ENCODE assay signal across 23 cellular contexts in the genomic region with DNA sequence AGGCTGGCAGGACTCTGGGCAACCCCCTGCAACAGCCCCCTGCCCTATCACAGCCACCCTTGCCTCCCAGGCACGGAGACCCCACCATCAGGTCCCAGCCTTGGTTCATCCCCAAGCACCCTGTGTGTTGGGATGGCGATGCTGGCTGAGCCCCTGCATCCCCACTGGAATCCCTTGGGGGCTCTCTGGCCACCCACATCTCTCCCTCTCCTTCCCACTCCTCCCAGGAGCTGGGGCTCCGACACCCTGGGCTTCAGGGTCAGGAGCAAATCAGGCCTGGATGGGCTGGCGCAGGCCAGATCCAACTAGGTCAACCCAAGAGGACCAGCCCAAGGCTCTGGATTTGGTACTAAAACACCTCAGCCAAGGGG. TPM values are rescaled to one million over a fixed set of nuclear protein-coding genes. Genes with fewer than 3 reads are reported as not detected.
"Had no signal": no experiment of that assay in that cellular context is flagged by ENCODE, and none has a peak within 500 bp of the region (broad histone marks: within the 10 kb centered on the region; RNA-seq: fewer than 3 reads in every experiment).

No MANE protein-coding gene starts in this region.

- DNase-seq: Kasumi-1, MM.1S, NCI-H1092 treated with DMSO at 0.1 percent for 48 hours, NCI-H1436, NCI-H187, NCI-H2029, NCI-H2081 treated with DMSO at 0.1 percent for 48 hours, NCI-H2171 treated with DMSO at 0.1 percent for 48 hours, NCI-H345, NCI-H446 treated with DMSO at 0.1 percent for 48 hours, NCI-H524, NCI-H526 treated with DMSO at 0.1 percent for 48 hours, NCI-H774, Right ventricle myocardium superior, RPMI8226, SIG-M5, SK-N-SH, SW 1271 had no signal

- H3K4me3 Mint-ChIP-seq: IgD-negative memory B cell had no signal

- H3K4me2 ChIP-seq: KMS-11, SK-N-SH had no signal

- H3K4me3 ChIP-seq: K562 had no signal

- H3K4me1 Mint-ChIP-seq: IgD-negative memory B cell had no signal

- H3K9ac ChIP-seq: KMS-11, SK-N-SH had no signal

- H3K9me3 ChIP-seq: SK-N-SH had no signal

- H3K36me3 Mint-ChIP-seq: IgD-negative memory B cell had no signal

- H3K27me3 Mint-ChIP-seq: IgD-negative memory B cell had no signal

- ATAC-seq: HepG2, K562 had no signal

- FAIRE-seq: HepG2, K562, RCC 7860 had no signal

- H3K27ac ChIP-seq: KMS-11 had no signal

RNA-seq across cellular contexts. Expression of a gene that starts 25.9 kb away (rescaled TPM):
- polyA plus RNA-seq: IgD-negative memory B cell had no signal
